In genomic region chr6:133923938-133924593, GRCh38 we compare ENCODE assay signal across 9 cellular contexts.
DNase-seq lines count a peak whose midpoint lies in the region; ATAC-seq and FAIRE-seq lines count a peak whose summit lies in the region.
"Had no signal": no experiment of that assay in that cellular context is flagged by ENCODE, and none has a peak within 500 bp of the region (broad histone marks: within the 10 kb centered on the region; RNA-seq: fewer than 3 reads in every experiment).

No MANE protein-coding gene starts in this region.

- H3K9me3 Mint-ChIP-seq in stimulated activated naive B cell treated with anti-CD40 and anti-IgM and Interleukin-4, amounts not matched to agents 10 μg/mL and 1 μg/mL and 100 μg/mL, for 72 hours, result no peaks in the 10 kb centered on the region

- ATAC-seq in GM19351 (IDR thresholded peaks at IDR 0.05; ENCODE audit: unreplicated experiment) (peak; percentile 73), HG03565 (IDR thresholded peaks at IDR 0.05; ENCODE audit: unreplicated experiment) (peak; percentile 76)
- ATAC-seq in stimulated activated naive B cell treated with anti-CD40 and anti-IgM and Interleukin-4, amounts not matched to agents 10 μg/mL and 1 μg/mL and 100 μg/mL, for 72 hours (replicated peaks), result peak; percentile 84 to 90

- DNase-seq in CMK (ENCODE audit: low read depth), result peak; percentile 8
- DNase-seq in NCI-H748 treated with DMSO at 0.1 percent for 48 hours (lab: John Stamatoyannopoulos, UW), result peak; percentile 86
- peak; percentile 39 to 56 for DNase-seq in activated CD4-positive, alpha-beta T cell treated with anti-CD3 and anti-CD28 coated beads, Interleukin-2, amount 50 U/mL, for 48 hours
- DNase-seq in midbrain (lab: John Stamatoyannopoulos, UW), result peak; percentile 85
- DNase-seq in stimulated activated naive B cell treated with anti-CD40 and anti-IgM and Interleukin-4, amounts not matched to agents 10 μg/mL and 1 μg/mL and 100 μg/mL, for 72 hours, result peak; percentile 21

- H3K4me1 Mint-ChIP-seq in stimulated activated naive B cell treated with anti-CD40 and anti-IgM and Interleukin-4, amounts not matched to agents 10 μg/mL and 1 μg/mL and 100 μg/mL, for 72 hours, result peaks cover 2 to 6% of the 10 kb centered on the region in 2 donors

- no peaks in the 10 kb centered on the region for H3K36me3 Mint-ChIP-seq in stimulated activated naive B cell treated with anti-CD40 and anti-IgM and Interleukin-4, amounts not matched to agents 10 μg/mL and 1 μg/mL and 100 μg/mL, for 72 hours
- H3K36me3 Mint-ChIP-seq: activated naive CD8-positive, alpha-beta T cell had no signal

- H3K4me3 Mint-ChIP-seq in stimulated activated naive B cell treated with anti-CD40 and anti-IgM and Interleukin-4, amounts not matched to agents 10 μg/mL and 1 μg/mL and 100 μg/mL, for 72 hours, result no peak overlapping the region
- H3K4me3 Mint-ChIP-seq: activated naive CD8-positive, alpha-beta T cell had no signal

- no peak overlapping the region for H3K27ac Mint-ChIP-seq in stimulated activated naive B cell treated with anti-CD40 and anti-IgM and Interleukin-4, amounts not matched to agents 10 μg/mL and 1 μg/mL and 100 μg/mL, for 72 hours
- H3K27ac Mint-ChIP-seq: activated naive CD8-positive, alpha-beta T cell had no signal

- H3K27me3 Mint-ChIP-seq in stimulated activated naive B cell treated with anti-CD40 and anti-IgM and Interleukin-4, amounts not matched to agents 10 μg/mL and 1 μg/mL and 100 μg/mL, for 72 hours, result peaks cover 15 to 56% of the 10 kb centered on the region in 2 donors

- FAIRE-seq in endometrium (lab: Jason Lieb, UNC), result peak; percentile 80

Comparison
In these comparisons a context has a peak if more than half of its experiments do, and no peak if none do; other contexts are left out.
1. Peak in every context shown above with its lines: DNase-seq and ATAC-seq.
2. DNase-seq: peak in every context shown above with its lines; median percentile 86 in NCI-H748 treated with DMSO at 0.1 percent for 48 hours; 85 in midbrain; 48 in activated CD4-positive, alpha-beta T cell treated with anti-CD3 and anti-CD28 coated beads, Interleukin-2, amount 50 U/mL, for 48 hours; 21 in stimulated activated naive B cell treated with anti-CD40 and anti-IgM and Interleukin-4, amounts not matched to agents 10 μg/mL and 1 μg/mL and 100 μg/mL, for 72 hours; 8 in CMK.